9 cellular contexts compared by ENCODE assay signal in genomic region chr1:201504179-201504631, GRCh38. TPM values are rescaled to one million over a fixed set of nuclear protein-coding genes. Genes with fewer than 3 reads are reported as not detected.
DNase-seq lines count a peak whose midpoint lies in the region; ATAC-seq and TF ChIP-seq lines count a peak whose summit lies in the region.
"Had no signal": no experiment of that assay in that cellular context is flagged by ENCODE, and none has a peak within 500 bp of the region (broad histone marks: within the 10 kb centered on the region; RNA-seq: fewer than 3 reads in every experiment).

No MANE protein-coding gene starts in this region.

- no peak for TF ChIP-seq CTCF in right atrium auricular region (IDR thresholded peaks at IDR 0.05)
- no peak for TF ChIP-seq CTCF in esophagus muscularis mucosa (IDR thresholded peaks at IDR 0.05)
- no peak for TF ChIP-seq CTCF in osteocyte (IDR thresholded peaks at IDR 0.05)
- TF ChIP-seq CTCF in GM13976 (IDR thresholded peaks at IDR 0.05; ENCODE audit: borderline replicate concordance, control extremely low read depth, extremely low read depth, insufficient read depth, missing control alignments): no peak

- TF ChIP-seq POLR2A in esophagus muscularis mucosa (IDR thresholded peaks at IDR 0.05; ENCODE audit: low read depth): no peak

- H3K9me3 ChIP-seq in right atrium auricular region (no peaks in the 10 kb centered on the region), esophagus muscularis mucosa (no peaks in the 10 kb centered on the region)

- in situ Hi-C loops in GM13976 (cut with MboI; ENCODE audit: low sequenced_read_pairs, unreplicated experiment): no loop called here

- WGBS in esophagus muscularis mucosa: 47% methylated on average over 3 of the region's 3 CpGs

- peak overlapping the region; percentile 91 for H3K27ac Mint-ChIP-seq in osteocyte (ENCODE audit: unreplicated experiment)
- H3K27ac Mint-ChIP-seq: activated T-cell treated with anti-CD3 and anti-CD28 coated beads, Interleukin-2, amount 50 U/mL, for 24 hours had no signal

- H3K4me1 Mint-ChIP-seq in osteocyte (ENCODE audit: unreplicated experiment): peaks cover 54% of the 10 kb centered on the region

- no peaks in the 10 kb centered on the region for H3K36me3 Mint-ChIP-seq in osteocyte (ENCODE audit: unreplicated experiment)

- intact Hi-C loops in cardiac septum (cut with DNase I): no loop called here
- intact Hi-C loops in esophagus muscularis mucosa (cut with DNase I): no loop called here

- H3K4me3 ChIP-seq in right atrium auricular region (peak overlapping the region; percentile 11 to 88), esophagus muscularis mucosa (peak overlapping the region; percentile 74 to 88 (median 80))

- H3K27ac ChIP-seq in right atrium auricular region (peak overlapping the region; percentile 92 to 93), esophagus muscularis mucosa (replicated peaks in 1 of 4) (peak overlapping the region; percentile 93 to 99 (median 97))

- no peak for TF ChIP-seq EP300 in esophagus muscularis mucosa (IDR thresholded peaks at IDR 0.05)

- no peak for ATAC-seq in GM18861 (IDR thresholded peaks at IDR 0.05; ENCODE audit: unreplicated experiment)

- no peaks in the 10 kb centered on the region for H3K27me3 ChIP-seq in right atrium auricular region
- H3K27me3 ChIP-seq in esophagus muscularis mucosa: no peaks in the 10 kb centered on the region

- H3K27me3 Mint-ChIP-seq in osteocyte (ENCODE audit: unreplicated experiment): no peaks in the 10 kb centered on the region
- H3K27me3 Mint-ChIP-seq: activated T-cell treated with anti-CD3 and anti-CD28 coated beads, Interleukin-2, amount 50 U/mL, for 24 hours had no signal

- no peaks in the 10 kb centered on the region for H3K9me3 Mint-ChIP-seq in osteocyte (ENCODE audit: unreplicated experiment)
- H3K9me3 Mint-ChIP-seq: activated T-cell treated with anti-CD3 and anti-CD28 coated beads, Interleukin-2, amount 50 U/mL, for 24 hours had no signal

- no peaks in the 10 kb centered on the region for H3K36me3 ChIP-seq in right atrium auricular region
- H3K36me3 ChIP-seq in esophagus muscularis mucosa: peaks cover 0 to 4% (median 1%) of the 10 kb centered on the region in 4 donors

- no peak overlapping the region for H3K4me3 Mint-ChIP-seq in osteocyte (ENCODE audit: unreplicated experiment)
- H3K4me3 Mint-ChIP-seq: activated T-cell treated with anti-CD3 and anti-CD28 coated beads, Interleukin-2, amount 50 U/mL, for 24 hours had no signal

- H3K4me1 ChIP-seq in right atrium auricular region (peaks cover 0 to 85% of the 10 kb centered on the region in 2 donors), esophagus muscularis mucosa (peaks cover 71 to 93% (median 92%) of the 10 kb centered on the region in 4 donors)

- no peak for DNase-seq in right atrium auricular region (ENCODE audit: low spot score)
- DNase-seq in cardiac septum (ENCODE audit: low spot score): no peak
- DNase-seq in esophagus muscularis mucosa (ENCODE audit: extremely low spot score): no peak
- DNase-seq in osteocyte (ENCODE audit: extremely low spot score, unreplicated experiment): no peak
- DNase-seq in NOMO-1 (lab: John Stamatoyannopoulos, UW; ENCODE audit: unreplicated experiment in 2 of 2): no peak
- no peak for DNase-seq in GM13976 (ENCODE audit: low spot score)
- no peak for DNase-seq in NCI-H1930 (lab: John Stamatoyannopoulos, UW)
- DNase-seq: activated T-cell treated with anti-CD3 and anti-CD28 coated beads, Interleukin-2, amount 50 U/mL, for 24 hours had no signal

RNA-seq across cellular contexts. Expression of gene CSRP1, which starts 2.7 kb away (rescaled TPM):
- total RNA-seq in right atrium auricular region (100 to 1,000 TPM; 138 to 719 TPM), cardiac septum (71.7 TPM), esophagus muscularis mucosa (1,000 to 10,000 TPM; 3,645 to 7,984 (median 5,321) TPM), osteocyte (0.56 and 1.6 TPM in 2 replicates)

RNA-seq across cellular contexts. Expression of gene NAV1, which starts 34.7 kb away (rescaled TPM):
- total RNA-seq in right atrium auricular region (10 to 100 TPM; 16.3 to 32.1 TPM), cardiac septum (86.6 TPM), esophagus muscularis mucosa (10 to 100 TPM; 12.9 to 35.5 (median 21.9) TPM), osteocyte (286 and 288 TPM in 2 replicates)

RNA-seq across cellular contexts. Expression of gene PHLDA3, which starts 35.2 kb away (rescaled TPM):
- 10 to 100 TPM; 29.5 to 31.9 TPM for total RNA-seq in right atrium auricular region
- 44.6 TPM for total RNA-seq in cardiac septum
- total RNA-seq in esophagus muscularis mucosa: 100 to 1,000 TPM in 2 of 4 donors, 10 to 100 TPM in 2; 63.5 to 158 (median 106) TPM
- 50.6 and 55.5 TPM in 2 replicates for total RNA-seq in osteocyte

Comparison
In these comparisons a context has a peak if more than half of its experiments do, and no peak if none do; other contexts are left out.
1. RNA of gene CSRP1, which starts 2.7 kb away (total RNA-seq): 3,645 to 7,984 TPM in esophagus muscularis mucosa, 138 to 719 TPM in right atrium auricular region and 71.7 TPM in cardiac septum (single experiment); 0.56 to 1.6 TPM in osteocyte; every median in the first group is over 10 times any median in the second.